In the genomic region with DNA sequence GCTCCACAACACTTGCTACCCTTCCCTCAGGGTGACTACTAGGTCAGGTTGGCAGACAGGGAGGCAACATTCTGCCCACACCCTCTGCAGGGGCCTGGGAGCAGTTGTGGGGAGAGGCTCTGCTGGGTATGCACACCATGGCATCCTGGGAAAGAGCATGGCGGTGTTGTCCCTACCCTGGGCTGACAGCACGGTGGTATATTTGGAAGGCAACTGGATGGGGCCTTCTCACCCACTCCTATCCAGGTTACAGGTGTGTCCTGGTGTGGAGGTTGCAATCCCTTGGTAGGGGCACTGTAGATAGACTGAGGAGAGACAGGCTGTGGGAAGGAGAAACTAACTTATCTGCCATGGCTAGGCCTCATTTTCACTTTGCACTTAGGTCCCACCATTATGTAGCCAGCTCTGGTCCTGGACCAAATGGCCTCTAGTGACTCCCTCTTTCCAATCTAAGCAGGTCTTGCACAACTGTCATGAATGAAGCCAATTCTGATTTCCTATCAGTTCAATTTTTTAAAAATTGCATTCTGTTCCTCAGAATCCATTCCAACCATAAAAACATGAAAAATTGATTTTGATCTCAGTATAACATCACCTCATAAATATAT, we compare ENCODE assay signal across 19 cellular contexts. TPM values are rescaled to one million over a fixed set of nuclear protein-coding genes. Genes with fewer than 3 reads are reported as not detected.
DNase-seq lines count a peak whose midpoint lies in the region; ATAC-seq, FAIRE-seq and TF ChIP-seq lines count a peak whose summit lies in the region.
"Had no signal": no experiment of that assay in that cellular context is flagged by ENCODE, and none has a peak within 500 bp of the region (broad histone marks: within the 10 kb centered on the region; RNA-seq: fewer than 3 reads in every experiment).

No MANE protein-coding gene starts in this region.

- no peak overlapping the region for H3K4me3 ChIP-seq in lower lobe of right lung
- H3K4me3 ChIP-seq in stomach smooth muscle (ENCODE audit: low read length in 2 of 2), result no peak overlapping the region
- H3K4me3 ChIP-seq: right atrium auricular region had no signal

- H3K4me3 Mint-ChIP-seq in activated CD4-positive, alpha-beta memory T cell treated with anti-CD3 and anti-CD28 coated beads, Interleukin-2, amount 10 ng/mL, durations not matched to agents 7 days and 5 days, result no peak overlapping the region
- H3K4me3 Mint-ChIP-seq in activated CD4-positive, alpha-beta memory T cell treated with anti-CD3 and anti-CD28 coated beads for 36 hours, result no peak overlapping the region
- peak overlapping the region; percentile 8 for H3K4me3 Mint-ChIP-seq in T-helper 17 cell
- H3K4me3 Mint-ChIP-seq: activated CD8-positive, alpha-beta memory T cell treated with anti-CD3 and anti-CD28 coated beads, Interleukin-2, amount 10 ng/mL, durations not matched to agents 7 days and 5 days; endodermal cell; nephron progenitor cell had no signal

- H3K27ac ChIP-seq in lower lobe of right lung (peak overlapping the region; percentile 81), stomach smooth muscle (ENCODE audit: low read length) (peak overlapping the region; percentile 64)
- H3K27ac ChIP-seq: right atrium auricular region had no signal

- CTCF ChIA-PET in activated CD4-positive, alpha-beta memory T cell treated with anti-CD3 and anti-CD28 coated beads, Interleukin-2, amount 10 ng/mL, durations not matched to agents 7 days and 5 days (lab: Charles Lee), result interaction anchor here (1.2 to 1.6 kb wide), 2 partner anchors 81 to 154 kb away, joined by 4 read pairs; no protein-coding TSS in a partner anchor
- CTCF ChIA-PET in activated CD4-positive, alpha-beta memory T cell treated with anti-CD3 and anti-CD28 coated beads for 36 hours (lab: Charles Lee), result interaction anchor here (0.7 kb wide), 1 partner anchor 65 kb away, joined by 3 read pairs; no protein-coding TSS in a partner anchor

- H3K27me3 ChIP-seq in lower lobe of right lung (ENCODE audit: low read depth), result no peaks in the 10 kb centered on the region
- H3K27me3 ChIP-seq in stomach smooth muscle (ENCODE audit: control insufficient read depth in 1 of 2, insufficient read depth in 2 of 2, low read length in 2 of 2), result no peaks in the 10 kb centered on the region
- H3K27me3 ChIP-seq: foreskin keratinocyte, right atrium auricular region had no signal

- TF ChIP-seq CTCF in lower lobe of right lung (IDR thresholded peaks at IDR 0.05), result no peak

- H3K36me3 ChIP-seq in lower lobe of right lung (no peaks in the 10 kb centered on the region), stomach smooth muscle (ENCODE audit: control insufficient read depth in 2 of 2, insufficient read depth in 2 of 2, low read length in 2 of 2) (no peaks in the 10 kb centered on the region)
- H3K36me3 ChIP-seq: right atrium auricular region had no signal

- peaks cover 73% of the 10 kb centered on the region for H3K4me1 Mint-ChIP-seq in activated CD4-positive, alpha-beta memory T cell treated with anti-CD3 and anti-CD28 coated beads, Interleukin-2, amount 10 ng/mL, durations not matched to agents 7 days and 5 days
- peaks cover 87% of the 10 kb centered on the region for H3K4me1 Mint-ChIP-seq in activated CD4-positive, alpha-beta memory T cell treated with anti-CD3 and anti-CD28 coated beads for 36 hours (ENCODE audit: low read depth)
- peaks cover 65% of the 10 kb centered on the region for H3K4me1 Mint-ChIP-seq in T-helper 17 cell

- H3K9me3 ChIP-seq in T-helper 17 cell (ENCODE audit: control insufficient read depth, low read length, poor library complexity, severe bottlenecking) (no peaks in the 10 kb centered on the region), lower lobe of right lung (no peaks in the 10 kb centered on the region), stomach smooth muscle (ENCODE audit: control insufficient read depth in 2 of 2, low read length in 2 of 2) (no peaks in the 10 kb centered on the region)
- H3K9me3 ChIP-seq: right atrium auricular region had no signal

- H3K36me3 Mint-ChIP-seq in activated CD4-positive, alpha-beta memory T cell treated with anti-CD3 and anti-CD28 coated beads, Interleukin-2, amount 10 ng/mL, durations not matched to agents 7 days and 5 days (ENCODE audit: low read depth), result peaks cover 21% of the 10 kb centered on the region
- H3K36me3 Mint-ChIP-seq in activated CD4-positive, alpha-beta memory T cell treated with anti-CD3 and anti-CD28 coated beads for 36 hours, result no peaks in the 10 kb centered on the region
- no peaks in the 10 kb centered on the region for H3K36me3 Mint-ChIP-seq in T-helper 17 cell (ENCODE audit: low read depth)

- ATAC-seq in T-helper 17 cell, result no peak
- no peak for ATAC-seq in lower lobe of right lung
- ATAC-seq: activated CD8-positive, alpha-beta memory T cell treated with anti-CD3 and anti-CD28 coated beads, Interleukin-2, amount 10 ng/mL, durations not matched to agents 7 days and 5 days; foreskin keratinocyte had no signal

- FAIRE-seq in RCC 7860 (lab: Jason Lieb, UNC), result no peak
- FAIRE-seq: A204.1 had no signal

- H3K9me3 Mint-ChIP-seq in activated CD4-positive, alpha-beta memory T cell treated with anti-CD3 and anti-CD28 coated beads, Interleukin-2, amount 10 ng/mL, durations not matched to agents 7 days and 5 days, result peaks cover 17% of the 10 kb centered on the region
- H3K9me3 Mint-ChIP-seq in activated CD4-positive, alpha-beta memory T cell treated with anti-CD3 and anti-CD28 coated beads for 36 hours, result no peaks in the 10 kb centered on the region

- peak overlapping the region; percentile 24 for H3K27ac Mint-ChIP-seq in activated CD4-positive, alpha-beta memory T cell treated with anti-CD3 and anti-CD28 coated beads, Interleukin-2, amount 10 ng/mL, durations not matched to agents 7 days and 5 days
- H3K27ac Mint-ChIP-seq in activated CD4-positive, alpha-beta memory T cell treated with anti-CD3 and anti-CD28 coated beads for 36 hours, result no peak overlapping the region
- peak overlapping the region; percentile 99 for H3K27ac Mint-ChIP-seq in T-helper 17 cell
- H3K27ac Mint-ChIP-seq: endodermal cell, nephron progenitor cell had no signal

- intact Hi-C loops in activated CD4-positive, alpha-beta memory T cell treated with anti-CD3 and anti-CD28 coated beads for 36 hours (cut with micrococcal nuclease), result loop anchor here (5.0 kb wide), 1 partner anchor 152 kb away; no protein-coding TSS in a partner anchor
- intact Hi-C loops in lower lobe of right lung (cut with DNase I), result no loop called here

- H3K27me3 Mint-ChIP-seq in activated CD4-positive, alpha-beta memory T cell treated with anti-CD3 and anti-CD28 coated beads, Interleukin-2, amount 10 ng/mL, durations not matched to agents 7 days and 5 days, result no peaks in the 10 kb centered on the region
- H3K27me3 Mint-ChIP-seq in activated CD4-positive, alpha-beta memory T cell treated with anti-CD3 and anti-CD28 coated beads for 36 hours, result no peaks in the 10 kb centered on the region
- no peaks in the 10 kb centered on the region for H3K27me3 Mint-ChIP-seq in T-helper 17 cell
- H3K27me3 Mint-ChIP-seq: activated CD8-positive, alpha-beta memory T cell treated with anti-CD3 and anti-CD28 coated beads, Interleukin-2, amount 10 ng/mL, durations not matched to agents 7 days and 5 days had no signal

- DNase-seq in activated CD4-positive, alpha-beta memory T cell treated with anti-CD3 and anti-CD28 coated beads, Interleukin-2, amount 10 ng/mL, durations not matched to agents 7 days and 5 days, result no peak
- no peak for DNase-seq in activated CD4-positive, alpha-beta memory T cell treated with anti-CD3 and anti-CD28 coated beads for 36 hours
- DNase-seq in T-helper 17 cell, result no peak
- no peak for DNase-seq in lower lobe of right lung
- no peak for DNase-seq in retina
- DNase-seq in RCC 7860 (ENCODE audit: low spot score), result no peak
- no peak for DNase-seq in NCI-H187 treated with DMSO at 0.1 percent for 48 hours (lab: John Stamatoyannopoulos, UW)
- DNase-seq: activated CD8-positive, alpha-beta memory T cell treated with anti-CD3 and anti-CD28 coated beads, Interleukin-2, amount 10 ng/mL, durations not matched to agents 7 days and 5 days; activated naive CD4-positive, alpha-beta T cell treated with anti-CD3 and anti-CD28 coated beads, Interleukin-2, amount 50 U/mL, for 16 hours; COR-L47; endodermal cell; foreskin keratinocyte; GOT3; NCI-H1436 treated with DMSO at 0.1 percent for 48 hours; NCI-H446 treated with DMSO at 0.1 percent for 48 hours; nephron progenitor cell had no signal

- H3K4me1 ChIP-seq in lower lobe of right lung, result peaks cover 50% of the 10 kb centered on the region
- peaks cover 45% of the 10 kb centered on the region for H3K4me1 ChIP-seq in stomach smooth muscle (ENCODE audit: control insufficient read depth, insufficient read depth, low read length)

- POLR2A ChIA-PET in activated CD4-positive, alpha-beta memory T cell treated with anti-CD3 and anti-CD28 coated beads, Interleukin-2, amount 10 ng/mL, durations not matched to agents 7 days and 5 days (lab: Charles Lee), result interaction anchor here (0.7 to 5.4 kb wide), 4 partner anchors 9 to 55 kb away, joined by 3 to 47 read pairs (median 10); partner anchors contain the start of gene CD44
- POLR2A ChIA-PET in activated CD4-positive, alpha-beta memory T cell treated with anti-CD3 and anti-CD28 coated beads for 36 hours (lab: Charles Lee), result no interaction called here

- H3K9ac ChIP-seq in stomach smooth muscle (ENCODE audit: low read length in 2 of 2), result no peak overlapping the region

RNA-seq across cellular contexts. Expression of gene CD44, which starts 54.0 kb away (rescaled TPM):
- total RNA-seq in activated CD4-positive, alpha-beta memory T cell treated with anti-CD3 and anti-CD28 coated beads, Interleukin-2, amount 10 ng/mL, durations not matched to agents 7 days and 5 days, result 100 to 1,000 TPM; 634 to 645 TPM
- total RNA-seq in activated CD4-positive, alpha-beta memory T cell treated with anti-CD3 and anti-CD28 coated beads for 36 hours, result 100 to 1,000 TPM; 440 to 442 TPM
- total RNA-seq in T-helper 17 cell (1,000 to 10,000 TPM; 1,118 to 1,497 TPM), lower lobe of right lung (613 TPM)
